ENCODE assay signal across 8 cellular contexts in the genomic region with DNA sequence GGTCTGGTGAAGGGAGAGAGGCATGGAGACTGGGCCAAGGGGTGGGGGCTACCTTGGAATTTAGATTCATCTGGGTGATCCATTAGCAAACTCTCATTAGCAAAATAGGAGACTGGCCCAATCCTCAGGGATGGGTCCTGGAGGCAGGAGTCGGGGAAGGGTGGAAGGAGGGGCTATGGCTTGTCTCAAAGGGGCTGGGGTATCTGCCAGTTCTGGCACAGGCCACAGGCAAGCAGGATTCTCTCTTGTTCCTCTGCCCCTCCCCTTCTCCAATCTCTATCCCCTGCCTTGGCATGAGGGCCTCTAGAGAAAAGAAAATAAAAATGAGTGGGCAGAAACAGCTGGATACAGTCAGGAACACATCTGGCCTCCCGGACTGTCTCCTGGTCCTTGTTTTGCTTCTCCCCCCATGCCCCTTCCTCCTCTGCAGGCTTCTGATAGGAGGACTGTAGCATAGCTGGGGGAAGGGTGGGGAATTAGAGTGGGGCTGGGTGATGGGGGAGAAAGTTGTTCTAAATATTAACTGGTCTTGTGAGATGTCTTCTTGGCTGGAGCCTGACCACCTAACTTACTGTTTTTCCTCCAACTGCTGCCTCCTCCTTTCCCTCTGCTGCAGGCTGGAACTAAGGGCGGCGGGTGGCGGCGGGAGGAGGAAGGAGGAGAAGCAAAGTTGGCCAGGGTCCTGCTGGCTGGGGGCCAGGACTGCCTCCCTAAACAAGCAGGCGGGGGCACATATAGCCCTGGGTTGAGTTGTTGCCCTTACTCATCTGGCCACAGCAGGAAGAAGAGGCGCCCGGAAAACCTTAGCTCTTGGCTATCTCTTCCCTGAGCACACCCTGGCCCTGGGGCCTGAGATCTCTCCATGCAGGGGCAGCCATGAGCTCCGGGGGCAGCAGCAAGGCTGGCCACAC. TPM values are rescaled to one million over a fixed set of nuclear protein-coding genes. Genes with fewer than 3 reads are reported as not detected.
DNase-seq lines count a peak whose midpoint lies in the region; ATAC-seq and TF ChIP-seq lines count a peak whose summit lies in the region.

No MANE protein-coding gene starts in this region.

- H3K27ac Mint-ChIP-seq in dendritic cell treated with granulocyte-macrophage colony-stimulating factor and Interleukin-4, amounts not matched to agents 40 ng/mL and 50 ng/mL, for 4 days = peak overlapping the region; percentile 51
- no peak overlapping the region for H3K27ac Mint-ChIP-seq in glutamatergic neuron (ENCODE audit: unreplicated experiment)
- no peak overlapping the region for H3K27ac Mint-ChIP-seq in T-helper 2 cell treated with Interferon-gamma antibody and Interleukin-4, amounts not matched to agents 5 μg/mL and 100 μg/mL, for 36 hours

- peaks cover 28% of the 10 kb centered on the region for H3K4me1 Mint-ChIP-seq in dendritic cell treated with granulocyte-macrophage colony-stimulating factor and Interleukin-4, amounts not matched to agents 40 ng/mL and 50 ng/mL, for 4 days (ENCODE audit: low read depth)
- H3K4me1 Mint-ChIP-seq in glutamatergic neuron (ENCODE audit: low read depth, unreplicated experiment) = peaks cover 3% of the 10 kb centered on the region
- H3K4me1 Mint-ChIP-seq in T-helper 2 cell treated with Interferon-gamma antibody and Interleukin-4, amounts not matched to agents 5 μg/mL and 100 μg/mL, for 36 hours (ENCODE audit: low read depth) = peaks cover 4% of the 10 kb centered on the region

- peak; percentile 21 for DNase-seq in AG09309 (ENCODE audit: low read depth)
- DNase-seq in NCI-H1105 (lab: John Stamatoyannopoulos, UW) = peak; percentile 7
- peak; percentile 21 for DNase-seq in midbrain (lab: John Stamatoyannopoulos, UW)
- DNase-seq in glutamatergic neuron = no peak
- no peak for DNase-seq in activated T-cell treated with anti-CD3 and anti-CD28 coated beads, Interleukin-2, amount 50 U/mL, for 48 hours
- no peak for DNase-seq in T-helper 2 cell treated with Interferon-gamma antibody and Interleukin-4, amounts not matched to agents 5 μg/mL and 100 μg/mL, for 36 hours (ENCODE audit: low spot score)

- no peaks in the 10 kb centered on the region for H3K9me3 Mint-ChIP-seq in dendritic cell treated with granulocyte-macrophage colony-stimulating factor and Interleukin-4, amounts not matched to agents 40 ng/mL and 50 ng/mL, for 4 days
- no peaks in the 10 kb centered on the region for H3K9me3 Mint-ChIP-seq in glutamatergic neuron (ENCODE audit: unreplicated experiment)
- no peaks in the 10 kb centered on the region for H3K9me3 Mint-ChIP-seq in T-helper 2 cell treated with Interferon-gamma antibody and Interleukin-4, amounts not matched to agents 5 μg/mL and 100 μg/mL, for 36 hours

- TF ChIP-seq CTCF in AG09309 (IDR thresholded peaks at IDR 0.05; ENCODE audit: control insufficient read depth, insufficient read depth, low read depth, low read length, missing control alignments) (no peak), glutamatergic neuron (IDR thresholded peaks at IDR 0.05; ENCODE audit: partially characterized antibody, unreplicated experiment) (no peak)

- ATAC-seq in GM18870 (IDR thresholded peaks at IDR 0.05; ENCODE audit: unreplicated experiment) = no peak

- intact Hi-C loops in dendritic cell treated with granulocyte-macrophage colony-stimulating factor and Interleukin-4, amounts not matched to agents 40 ng/mL and 50 ng/mL, for 4 days (cut with micrococcal nuclease) = no loop called here

- no peaks in the 10 kb centered on the region for H3K36me3 Mint-ChIP-seq in dendritic cell treated with granulocyte-macrophage colony-stimulating factor and Interleukin-4, amounts not matched to agents 40 ng/mL and 50 ng/mL, for 4 days (ENCODE audit: low read depth)
- no peaks in the 10 kb centered on the region for H3K36me3 Mint-ChIP-seq in glutamatergic neuron (ENCODE audit: unreplicated experiment)
- H3K36me3 Mint-ChIP-seq in T-helper 2 cell treated with Interferon-gamma antibody and Interleukin-4, amounts not matched to agents 5 μg/mL and 100 μg/mL, for 36 hours (ENCODE audit: low read depth) = no peaks in the 10 kb centered on the region

- peaks cover 9% of the 10 kb centered on the region for H3K27me3 Mint-ChIP-seq in dendritic cell treated with granulocyte-macrophage colony-stimulating factor and Interleukin-4, amounts not matched to agents 40 ng/mL and 50 ng/mL, for 4 days
- H3K27me3 Mint-ChIP-seq in glutamatergic neuron (ENCODE audit: unreplicated experiment) = no peaks in the 10 kb centered on the region
- H3K27me3 Mint-ChIP-seq in T-helper 2 cell treated with Interferon-gamma antibody and Interleukin-4, amounts not matched to agents 5 μg/mL and 100 μg/mL, for 36 hours (ENCODE audit: low read depth) = no peaks in the 10 kb centered on the region

- H3K4me3 Mint-ChIP-seq in dendritic cell treated with granulocyte-macrophage colony-stimulating factor and Interleukin-4, amounts not matched to agents 40 ng/mL and 50 ng/mL, for 4 days = no peak overlapping the region
- H3K4me3 Mint-ChIP-seq in glutamatergic neuron (ENCODE audit: unreplicated experiment) = no peak overlapping the region
- H3K4me3 Mint-ChIP-seq in T-helper 2 cell treated with Interferon-gamma antibody and Interleukin-4, amounts not matched to agents 5 μg/mL and 100 μg/mL, for 36 hours = no peak overlapping the region

- no peak overlapping the region for H3K4me3 ChIP-seq in AG09309 (ENCODE audit: control insufficient read depth, low read depth, low read length)

RNA-seq across cellular contexts. Expression of a gene that starts 53.3 kb away (rescaled TPM):
- total RNA-seq in glutamatergic neuron (ENCODE audit: unreplicated experiment) = 45.1 TPM

Comparison
In these comparisons a context has a peak if more than half of its experiments do, and no peak if none do; other contexts are left out.
1. DNase-seq: peak in AG09309 (single experiment), NCI-H1105 (single experiment) and midbrain (single experiment); none in glutamatergic neuron (single experiment), activated T-cell treated with anti-CD3 and anti-CD28 coated beads, Interleukin-2, amount 50 U/mL, for 48 hours (0 of 2) and T-helper 2 cell treated with Interferon-gamma antibody and Interleukin-4, amounts not matched to agents 5 μg/mL and 100 μg/mL, for 36 hours (single experiment).